In the genomic region with DNA sequence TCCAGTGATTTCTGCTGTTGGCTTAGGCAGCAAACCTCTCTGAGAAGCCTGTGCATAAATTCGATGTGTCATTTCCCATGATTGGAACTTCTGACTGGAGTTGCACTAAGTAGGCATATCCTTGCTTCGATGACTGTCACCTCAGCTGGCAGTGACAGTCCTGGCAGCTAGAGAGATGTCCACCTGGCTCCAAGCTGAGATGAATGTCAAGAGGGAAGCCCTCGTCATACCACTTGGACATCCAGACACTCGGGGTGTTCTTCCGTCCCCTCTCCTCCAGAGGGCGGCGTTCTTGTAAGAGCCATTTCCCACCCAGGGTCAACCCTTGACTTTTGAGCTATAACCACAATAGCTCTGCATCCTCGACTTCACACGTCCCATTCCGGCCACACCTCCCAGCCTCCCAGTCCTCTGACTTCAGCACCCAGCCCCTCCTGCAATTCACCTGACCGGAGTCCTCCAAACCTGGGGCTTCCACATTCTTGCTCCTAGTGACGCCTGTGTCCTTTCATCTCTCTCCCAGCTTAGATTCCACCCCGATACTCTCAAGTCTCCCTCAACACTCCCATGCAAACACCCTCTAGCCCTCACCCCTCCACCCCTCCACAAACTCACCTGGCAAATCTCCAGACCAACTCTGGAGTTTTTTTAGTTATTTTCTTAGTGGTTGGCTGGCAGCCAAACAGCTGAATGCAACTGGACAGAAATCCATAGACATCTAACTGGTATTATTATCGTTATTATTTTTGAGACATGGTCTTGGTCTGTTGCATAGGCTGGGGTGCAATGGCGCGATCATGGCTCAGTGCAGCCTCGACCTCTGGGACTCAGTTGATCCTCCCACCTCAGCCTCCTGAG, we compare ENCODE assay signal across 8 cellular contexts. TPM values are rescaled to one million over a fixed set of nuclear protein-coding genes. Genes with fewer than 3 reads are reported as not detected.
A peak's percentile ranks its signal among the peaks of the same experiment; 100 is the strongest.
DNase-seq lines count a peak whose midpoint lies in the region; ATAC-seq and TF ChIP-seq lines count a peak whose summit lies in the region.
"Had no signal": no experiment of that assay in that cellular context is flagged by ENCODE, and none has a peak within 500 bp of the region (broad histone marks: within the 10 kb centered on the region; RNA-seq: fewer than 3 reads in every experiment).

No MANE protein-coding gene starts in this region.

- TF ChIP-seq POLR2A in IMR-90 (IDR thresholded peaks at IDR 0.05; ENCODE audit: low read depth, low read length) (no peak), GM18505 (IDR thresholded peaks at IDR 0.05; ENCODE audit: borderline replicate concordance, extremely low read depth, insufficient read depth, insufficient read length) (no peak)

- H2BK20ac ChIP-seq in IMR-90 (ENCODE audit: low read depth, low read length) = no peak overlapping the region

- H3K79me1 ChIP-seq in IMR-90 (ENCODE audit: low read depth in 1 of 2, low read length in 2 of 2) = no peaks in the 10 kb centered on the region

- ATAC-seq in IMR-90 (ENCODE audit: low read depth) = peak; percentile 40; the same call in 1 of the 2 replicates
- ATAC-seq in GM18505 (IDR thresholded peaks at IDR 0.05; ENCODE audit: unreplicated experiment) = no peak
- ATAC-seq in GM18870 (IDR thresholded peaks at IDR 0.05; ENCODE audit: unreplicated experiment) = no peak

- DNase-seq in ELR (ENCODE audit: low read depth) = peak; percentile 74
- no peak for DNase-seq in IMR-90
- DNase-seq in T follicular helper cell (ENCODE audit: low read depth) = peak; percentile 10
- peak; percentile 69 for DNase-seq in ecto neural progenitor cell (ENCODE audit: low spot score)
- DNase-seq in neural progenitor cell (ENCODE audit: low spot score) = peak; percentile 76

- H4K20me1 ChIP-seq in IMR-90 (ENCODE audit: insufficient read depth, low read length) (no peaks in the 10 kb centered on the region), neural progenitor cell (ENCODE audit: low read depth) (no peaks in the 10 kb centered on the region)

- 70% methylated on average over 3 of the region's 17 CpGs; no CpG with 5 or more reads in 1 of the 2 experiments for WGBS in IMR-90 (ENCODE audit: extremely low coverage in 2 of 2, insufficient read length in 1 of 2), 2 experiments

- H3K36me3 Mint-ChIP-seq in neural progenitor cell = no peaks in the 10 kb centered on the region
- H3K36me3 Mint-ChIP-seq: brain had no signal

- H2AK5ac ChIP-seq in IMR-90 (ENCODE audit: low read depth, low read length) = no peak overlapping the region

- no peaks in the 10 kb centered on the region; the same call in 1 of the 2 replicates for H3K9me1 ChIP-seq in IMR-90 (ENCODE audit: insufficient read depth, low read length)

- H4K8ac ChIP-seq in IMR-90 (ENCODE audit: low read depth in 2 of 2, low read length in 2 of 2) = no peak overlapping the region

- H2AK9ac ChIP-seq in IMR-90 (replicated peaks; ENCODE audit: low read depth, low read length, poor library complexity) = peak overlapping the region; percentile 70

- H3K27ac ChIP-seq in IMR-90 (ENCODE audit: insufficient read depth, low read length) (no peak overlapping the region), neural progenitor cell (no peak overlapping the region)

- TF ChIP-seq CTCF in IMR-90 (conservative IDR thresholded peaks at IDR 0.05; ENCODE audit: low read depth, low read length) (peak; percentile 30), neural progenitor cell (IDR thresholded peaks at IDR 0.05) (peak; percentile 60)

- H3K4me1 Mint-ChIP-seq in neural progenitor cell = peaks cover 15% of the 10 kb centered on the region

- H3K23ac ChIP-seq in IMR-90 (ENCODE audit: low read depth, low read length) = no peak overlapping the region

- H3K27me3 Mint-ChIP-seq in neural progenitor cell (ENCODE audit: insufficient read depth, low read depth) = peaks cover 5% of the 10 kb centered on the region

- H2AFZ ChIP-seq in IMR-90 (replicated peaks; ENCODE audit: low read length, poor library complexity) = peak overlapping the region; percentile 43
- H2AFZ ChIP-seq in neural progenitor cell (replicated peaks) = no peak overlapping the region

- no peak overlapping the region for H3K4me3 Mint-ChIP-seq in neural progenitor cell
- H3K4me3 Mint-ChIP-seq: brain had no signal

- no peak overlapping the region for H3K27ac Mint-ChIP-seq in neural progenitor cell

- no peak overlapping the region for H3K14ac ChIP-seq in IMR-90 (replicated peaks; ENCODE audit: low read depth, low read length)

- H3K9me3 ChIP-seq in IMR-90 (ENCODE audit: control insufficient read depth, insufficient read depth, low read length) (no peaks in the 10 kb centered on the region; the same call in 1 of the 2 replicates), neural progenitor cell (ENCODE audit: low read depth) (no peaks in the 10 kb centered on the region)

- no peak overlapping the region for H2BK5ac ChIP-seq in IMR-90 (ENCODE audit: low read depth, low read length, poor library complexity, severe bottlenecking)

- H3K18ac ChIP-seq in IMR-90 (ENCODE audit: low read depth, low read length) = no peak overlapping the region

- BruUV-seq in IMR-90 (replicated peaks; lab: Mats Ljungman, UMichigan) = no TSS peak

- no peak overlapping the region for H3K56ac ChIP-seq in IMR-90 (ENCODE audit: extremely low read depth, insufficient read depth, low read length)

- H3F3A ChIP-seq in neural progenitor cell (ENCODE audit: low read depth) = no peaks in the 10 kb centered on the region

- CTCF ChIA-PET in IMR-90 (lab: Yijun Ruan, JAX) = interaction anchor here (0.6 to 1.4 kb wide), 5 partner anchors 16 to 437 kb away, joined by 3 to 6 read pairs (median 3); no protein-coding TSS in a partner anchor

- H3K9me3 Mint-ChIP-seq in neural progenitor cell = peaks cover 13% of the 10 kb centered on the region

- TF ChIP-seq RAD21 in IMR-90 (IDR thresholded peaks at IDR 0.05; ENCODE audit: low read length) = no peak

- no peaks in the 10 kb centered on the region for H3K4me1 ChIP-seq in IMR-90 (ENCODE audit: control insufficient read depth, insufficient read depth, low read length)
- no peaks in the 10 kb centered on the region for H3K4me1 ChIP-seq in neural progenitor cell

- no peaks in the 10 kb centered on the region for H3K79me2 ChIP-seq in neural progenitor cell (ENCODE audit: low read depth)

- H3K4me3 ChIP-seq in IMR-90 (ENCODE audit: insufficient read depth, low read depth, low read length) = no peak overlapping the region
- no peak overlapping the region for H3K4me3 ChIP-seq in neural progenitor cell

- no peak overlapping the region for H4K5ac ChIP-seq in IMR-90 (ENCODE audit: low read depth, low read length)

- in situ Hi-C loops in IMR-90 (cut with MboI; ENCODE audit: low sequenced_read_pairs) = no loop called here

- no peak overlapping the region for H2BK120ac ChIP-seq in IMR-90 (ENCODE audit: low read depth, low read length)

- H4K91ac ChIP-seq in IMR-90 (ENCODE audit: insufficient read depth, low read depth, low read length) = no peak overlapping the region

- POLR2A ChIA-PET in IMR-90 (lab: Charles Lee; ENCODE audit: unreplicated experiment) = no interaction called here

- H3K4ac ChIP-seq in IMR-90 (ENCODE audit: low read depth, low read length) = no peak overlapping the region

- H3K9ac ChIP-seq in IMR-90 (ENCODE audit: low read depth, low read length) (no peak overlapping the region), neural progenitor cell (no peak overlapping the region)

- H3K27me3 ChIP-seq in IMR-90 (ENCODE audit: control insufficient read depth, insufficient read depth, low read length) = peaks cover 18% of the 10 kb centered on the region
- H3K27me3 ChIP-seq in neural progenitor cell = no peaks in the 10 kb centered on the region

- H3K4me2 ChIP-seq in IMR-90 (ENCODE audit: low read depth, low read length) (no peak overlapping the region), neural progenitor cell (no peak overlapping the region)

- intact Hi-C loops in IMR-90 (cut with micrococcal nuclease) = no loop called here

- no peaks in the 10 kb centered on the region for H3K36me3 ChIP-seq in IMR-90 (ENCODE audit: control insufficient read depth, insufficient read depth, low read length)
- H3K36me3 ChIP-seq in neural progenitor cell = no peaks in the 10 kb centered on the region

- no peak overlapping the region for H2BK15ac ChIP-seq in IMR-90 (ENCODE audit: low read depth, low read length)

- dilution Hi-C loops in IMR-90 (cut with HindIII; ENCODE audit: low sequenced_read_pairs, unreplicated experiment) = no loop called here

TF ChIP-seq in IMR-90, 13 proteins besides CTCF, POLR2A, EP300 and RAD21:
- TF ChIP-seq SMC3 (IDR thresholded peaks at IDR 0.05; ENCODE audit: low read depth, low read length) (peak; percentile 17; the same call in 1 of the 2 replicates), MAFK (IDR thresholded peaks at IDR 0.05; ENCODE audit: low read depth, low read length) (no peak)

RNA-seq across cellular contexts. Expression of gene CA6, which starts 17.4 kb away (rescaled TPM):
- total RNA-seq in IMR-90 (2012; rRNA removed) (not detected in 2 replicates), neural progenitor cell (ENCODE audit: low replicate concordance) (not detected in 2 replicates)
- not detected in 2 replicates for polyA plus RNA-seq in IMR-90 (2012; rRNA removed)
- not detected in 2 replicates for polyA plus RNA-seq in IMR-90 (2012; cell fraction: cytosol; rRNA removed)
- not detected in 2 replicates for polyA plus RNA-seq in IMR-90 (2012; cell fraction: nucleus; rRNA removed; ENCODE audit: low replicate concordance)
